10 cellular contexts compared by ENCODE assay signal in the genomic region with DNA sequence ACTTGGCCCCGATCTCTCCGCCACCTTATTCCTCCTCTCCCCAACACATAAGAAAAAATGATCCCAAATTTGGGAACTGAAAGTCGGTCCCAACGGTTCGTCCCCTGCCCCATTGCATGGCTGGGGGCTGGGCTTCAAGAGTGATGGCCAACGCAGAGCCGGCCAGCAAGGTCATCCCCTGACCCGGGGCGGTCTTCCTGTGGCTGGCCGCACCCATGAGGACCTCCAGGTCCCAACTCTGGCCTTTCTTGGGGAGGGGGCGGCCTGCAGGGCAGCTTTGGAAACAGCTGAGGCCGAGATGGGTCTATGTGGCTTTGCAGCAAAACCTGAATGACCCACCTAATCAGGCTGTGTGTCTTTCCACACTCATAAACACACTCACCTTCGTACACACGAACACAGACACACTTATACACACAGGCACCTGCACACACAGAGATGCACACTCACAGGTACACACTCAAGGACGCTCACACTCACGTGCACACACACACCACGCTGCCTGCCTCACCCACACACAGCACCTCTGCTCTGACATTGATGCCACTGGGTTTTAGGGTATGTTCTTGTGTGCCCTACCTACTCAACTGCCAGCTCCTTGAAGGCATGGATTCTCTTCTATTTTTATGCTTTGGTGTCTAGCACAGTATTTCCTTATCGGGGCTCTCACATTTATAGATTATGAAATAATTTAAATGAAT. TPM values are rescaled to one million over a fixed set of nuclear protein-coding genes. Genes with fewer than 3 reads are reported as not detected.
DNase-seq lines count a peak whose midpoint lies in the region; ATAC-seq, FAIRE-seq and TF ChIP-seq lines count a peak whose summit lies in the region.
"Had no signal": no experiment of that assay in that cellular context is flagged by ENCODE, and none has a peak within 500 bp of the region (broad histone marks: within the 10 kb centered on the region; RNA-seq: fewer than 3 reads in every experiment).

No MANE protein-coding gene starts in this region.

- no peak for DNase-seq in activated CD4-positive, alpha-beta T cell treated with anti-CD3 and anti-CD28 coated beads for 36 hours
- DNase-seq in activated CD4-positive, alpha-beta T cell treated with anti-CD3 and anti-CD28 coated beads, Interleukin-2, amount 50 U/mL, for 1 hour = no peak
- DNase-seq in GM12878 (ENCODE audit: low read depth, low spot score) (no peak), keratinocyte (ENCODE audit: low read depth, low spot score) (no peak), testis (no peak), NCI-H2029 treated with DMSO at 0.1 percent for 48 hours (lab: John Stamatoyannopoulos, UW) (no peak), GM19238 (ENCODE audit: insufficient read length, low spot score) (no peak)
- DNase-seq: HCEC 1CT had no signal

- peak overlapping the region; percentile 53 for H3K4me3 Mint-ChIP-seq in activated CD4-positive, alpha-beta T cell treated with anti-CD3 and anti-CD28 coated beads for 36 hours

- H3K4me1 Mint-ChIP-seq in activated CD4-positive, alpha-beta T cell treated with anti-CD3 and anti-CD28 coated beads for 36 hours = peaks cover 13% of the 10 kb centered on the region

- H3K79me2 ChIP-seq in GM12878 (ENCODE audit: control insufficient read depth, insufficient read depth, low read length) (no peaks in the 10 kb centered on the region), keratinocyte (ENCODE audit: control insufficient read depth, insufficient read depth, low read length) (no peaks in the 10 kb centered on the region)

- TF ChIP-seq POLR2A in GM12878 (IDR thresholded peaks at IDR 0.05; ENCODE audit: low read depth, low read length) (no peak), testis (IDR thresholded peaks at IDR 0.05) (no peak)

- no peaks in the 10 kb centered on the region for H3K9me3 Mint-ChIP-seq in activated CD4-positive, alpha-beta T cell treated with anti-CD3 and anti-CD28 coated beads for 36 hours (ENCODE audit: low read depth)

- H3K27ac Mint-ChIP-seq in activated CD4-positive, alpha-beta T cell treated with anti-CD3 and anti-CD28 coated beads for 36 hours = no peak overlapping the region

- POLR2A ChIA-PET in activated CD4-positive, alpha-beta T cell treated with anti-CD3 and anti-CD28 coated beads for 36 hours (lab: Charles Lee) = no interaction called here
- POLR2A ChIA-PET in GM12878 (lab: Charles Lee) = no interaction called here

- intact Hi-C loops in activated CD4-positive, alpha-beta T cell treated with anti-CD3 and anti-CD28 coated beads for 36 hours (cut with DNase I, micrococcal nuclease) = no loop called here
- intact Hi-C loops in GM12878 (cut with micrococcal nuclease; ENCODE audit: unreplicated experiment) (no loop called here), testis (cut with DNase I; ENCODE audit: low total_unique reads) (no loop called here)

- H2AFZ ChIP-seq in GM12878 (ENCODE audit: control insufficient read depth, low read depth, low read length) = no peak overlapping the region
- peak overlapping the region; percentile 66 for H2AFZ ChIP-seq in keratinocyte (ENCODE audit: control insufficient read depth, low read length)

- H3K9me1 ChIP-seq in keratinocyte (ENCODE audit: control insufficient read depth, extremely low read depth, insufficient read depth, low read length) = no peaks in the 10 kb centered on the region

- no peak for FAIRE-seq in GM12878 (lab: Jason Lieb, UNC)
- FAIRE-seq in keratinocyte (lab: Jason Lieb, UNC) = no peak

- no peak for TF ChIP-seq EP300 in GM12878 (IDR thresholded peaks at IDR 0.05; ENCODE audit: borderline replicate concordance in 1 of 2, control insufficient read depth in 1 of 2, low read depth in 2 of 2, low read length in 2 of 2)

- TF ChIP-seq CTCF in GM12878 (IDR thresholded peaks at IDR 0.05 in 2 of 3, conservative IDR thresholded peaks at IDR 0.05 in 1 of 3; ENCODE audit: control insufficient read depth in 2 of 3, extremely low read depth in 1 of 3, insufficient read depth in 1 of 3, low read depth in 3 of 3, low read length in 3 of 3) (no peak), keratinocyte (optimal IDR thresholded peaks at IDR 0.05 in 1 of 3, IDR thresholded peaks at IDR 0.05 in 1 of 3, conservative IDR thresholded peaks at IDR 0.05 in 1 of 3; ENCODE audit: extremely low read depth in 1 of 3, insufficient read depth in 2 of 3, low read length in 3 of 3) (no peak), testis (IDR thresholded peaks at IDR 0.05) (no peak)

- H3K9ac ChIP-seq in GM12878 (ENCODE audit: control insufficient read depth, insufficient read depth, low read length) (no peak overlapping the region), keratinocyte (ENCODE audit: control insufficient read depth, extremely low read depth, insufficient read depth, low read length) (no peak overlapping the region)

- no peaks in the 10 kb centered on the region for H4K20me1 ChIP-seq in GM12878 (ENCODE audit: control insufficient read depth, insufficient read depth)
- no peaks in the 10 kb centered on the region for H4K20me1 ChIP-seq in keratinocyte (ENCODE audit: control insufficient read depth, extremely low read depth, insufficient read depth, low read length)

- peaks cover 4% of the 10 kb centered on the region for H3K4me1 ChIP-seq in GM12878 (ENCODE audit: control insufficient read depth, insufficient read depth, low read length)
- peaks cover 5% of the 10 kb centered on the region for H3K4me1 ChIP-seq in keratinocyte (ENCODE audit: control insufficient read depth, extremely low read depth, insufficient read depth, low read length)
- H3K4me1 ChIP-seq in testis = no peaks in the 10 kb centered on the region

- RAD21 ChIA-PET in GM12878 (lab: Charles Lee; ENCODE audit: unreplicated experiment) = interaction anchor here (0.9 kb wide), 1 partner anchor 24 kb away, joined by 4 read pairs; no protein-coding TSS in a partner anchor

- H3K36me3 Mint-ChIP-seq in activated CD4-positive, alpha-beta T cell treated with anti-CD3 and anti-CD28 coated beads for 36 hours (ENCODE audit: low read depth) = no peaks in the 10 kb centered on the region

- WGBS in GM12878 (ENCODE audit: insufficient coverage, insufficient replicate concordance, low lambda C conversion rate, missing lambda C conversion rate) = 35% methylated on average over 18 of the region's 18 CpGs
- 33 to 48% methylated on average over 15 to 18 of the region's 18 CpGs for WGBS in testis, 2 donors

- no peak overlapping the region for H3K4me3 ChIP-seq in GM12878
- H3K4me3 ChIP-seq in keratinocyte (ENCODE audit: control insufficient read depth in 2 of 3, extremely low read depth in 1 of 3, insufficient read depth in 2 of 3, low read depth in 1 of 3, low read length in 3 of 3) = peak overlapping the region in 2 of 3 experiments; percentile 49 to 57
- peak overlapping the region; percentile 45 to 48 for H3K4me3 ChIP-seq in testis

- peaks cover 37% of the 10 kb centered on the region for H3K27me3 Mint-ChIP-seq in activated CD4-positive, alpha-beta T cell treated with anti-CD3 and anti-CD28 coated beads for 36 hours

- no peak for TF ChIP-seq RAD21 in GM12878 (IDR thresholded peaks at IDR 0.05; ENCODE audit: insufficient read depth, low read depth, low read length)

- SMC1A ChIA-PET in GM12878 (lab: Charles Lee; ENCODE audit: uncharacterized antibody, unreplicated experiment) = interaction anchor here (0.9 to 1.3 kb wide), 2 partner anchors 13 to 51 kb away, joined by 3 read pairs; no protein-coding TSS in a partner anchor

- CTCF ChIA-PET in activated CD4-positive, alpha-beta T cell treated with anti-CD3 and anti-CD28 coated beads for 36 hours (lab: Charles Lee) = interaction anchor here (1.2 to 1.9 kb wide), 4 partner anchors 11 to 249 kb away, joined by 3 to 15 read pairs (median 5); no protein-coding TSS in a partner anchor
- CTCF ChIA-PET in GM12878 (lab: Yijun Ruan, JAX) = no interaction called here

- H3K27ac ChIP-seq in GM12878 (ENCODE audit: control insufficient read depth, insufficient read depth) (no peak overlapping the region), keratinocyte (ENCODE audit: control insufficient read depth, insufficient read depth, low read length) (no peak overlapping the region), testis (no peak overlapping the region)

- H3K36me3 ChIP-seq in GM12878 (ENCODE audit: control insufficient read depth in 2 of 2, insufficient read depth in 2 of 2, low read length in 1 of 2) = no peaks in the 10 kb centered on the region
- no peaks in the 10 kb centered on the region for H3K36me3 ChIP-seq in keratinocyte (ENCODE audit: control insufficient read depth in 2 of 2, extremely low read depth in 1 of 2, insufficient read depth in 2 of 2, low read length in 2 of 2)
- no peaks in the 10 kb centered on the region for H3K36me3 ChIP-seq in testis (ENCODE audit: low read depth, missing control alignments)

- BruUV-seq in GM12878 (replicated peaks; lab: Mats Ljungman, UMichigan) = no TSS peak

- H3K4me2 ChIP-seq in GM12878 (ENCODE audit: control insufficient read depth, insufficient read depth) (peak overlapping the region; percentile 35; the same call in 1 of the 2 replicates), keratinocyte (ENCODE audit: control insufficient read depth, extremely low read depth, insufficient read depth, low read depth, low read length) (peak overlapping the region; percentile 83)

- in situ Hi-C loops in GM12878 (cut with MboI) = loop anchor here (25.0 kb wide), 1 partner anchor 734 kb away; no protein-coding TSS in a partner anchor

- ATAC-seq in activated CD4-positive, alpha-beta T cell treated with anti-CD3 and anti-CD28 coated beads for 36 hours = no peak
- ATAC-seq in GM12878 (no peak), HG03520 (IDR thresholded peaks at IDR 0.05; ENCODE audit: unreplicated experiment) (no peak)

- dilution Hi-C loops in keratinocyte (cut with MboI; ENCODE audit: extremely low pct_ligation_motif_present, low sequenced_read_pairs) = no loop called here

- H3K27me3 ChIP-seq in GM12878 (replicated peaks in 1 of 2; ENCODE audit: control insufficient read depth in 2 of 2, insufficient read depth in 2 of 2, low read length in 1 of 2) = peaks cover 6 to 13% of the 10 kb centered on the region in 2 experiments; a peak in 3 of 4 replicates
- H3K27me3 ChIP-seq in keratinocyte (ENCODE audit: control insufficient read depth, extremely low read depth, insufficient read depth, low read length) = peaks cover 17% of the 10 kb centered on the region
- H3K27me3 ChIP-seq in testis = no peaks in the 10 kb centered on the region

- no peaks in the 10 kb centered on the region for H3K9me3 ChIP-seq in GM12878 (replicated peaks; ENCODE audit: control insufficient read depth, insufficient read depth, low read length)
- no peaks in the 10 kb centered on the region for H3K9me3 ChIP-seq in keratinocyte (ENCODE audit: control insufficient read depth, low read depth, low read length)
- no peaks in the 10 kb centered on the region for H3K9me3 ChIP-seq in testis

RNA-seq across cellular contexts. Expression of gene DYNLT5, which starts 0.6 kb away (rescaled TPM):
- not detected for total RNA-seq in activated CD4-positive, alpha-beta T cell treated with anti-CD3 and anti-CD28 coated beads for 36 hours
- not detected in 2 replicates for total RNA-seq in GM12878 (2013; cell fraction: nucleolus; rRNA removed)
- not detected in 2 replicates for total RNA-seq in GM12878 (2014; rRNA removed)
- total RNA-seq in GM12878 (2014; rRNA removed; fragmentation: Illumina TruSeq; extraction: Trizol) = not detected in 2 replicates
- not detected in 2 replicates for total RNA-seq in GM12878 (2021)
- polyA plus RNA-seq in GM12878 (2011; ENCODE audit: low read depth) = not detected
- not detected in 2 replicates for polyA plus RNA-seq in GM12878 (2011; rRNA removed)
- polyA plus RNA-seq in GM12878 (2011; cell fraction: cytosol; rRNA removed) = not detected in 2 replicates
- polyA plus RNA-seq in GM12878 (2011; cell fraction: nucleus; rRNA removed) = not detected in 2 replicates
- polyA plus RNA-seq in GM12878 (2012) = not detected in 2 replicates
- not detected in 2 replicates for polyA plus RNA-seq in GM12878 (2014; fragmentation: Illumina TruSeq; extraction: Trizol)
- polyA plus RNA-seq in GM12878 (2014; fragmentation: Nextera tagmentation; extraction: Ambion mirVana) = not detected
- polyA plus RNA-seq in GM12878 (2014; rRNA removed) = not detected in 2 replicates
- polyA plus RNA-seq in GM12878 (2016; fragmentation: Nextera tagmentation; extraction: Ambion mirVana) = not detected
- polyA minus RNA-seq in GM12878 (2011; rRNA and poly(A)+ RNA removed) = not detected in 2 replicates
- not detected in 2 replicates for polyA minus RNA-seq in GM12878 (2011; cell fraction: cytosol; rRNA and poly(A)+ RNA removed)
- polyA minus RNA-seq in GM12878 (2011; cell fraction: nucleus; rRNA and poly(A)+ RNA removed) = not detected in 2 replicates
- polyA plus RNA-seq in keratinocyte = 0.02 TPM in 1 of 3 replicates, not detected in the others
- not detected for polyA plus RNA-seq in keratinocyte (2011; ENCODE audit: low read depth)
- not detected in 2 replicates for polyA plus RNA-seq in keratinocyte (2011; cell fraction: cytosol; rRNA removed)
- not detected in 2 replicates for polyA plus RNA-seq in keratinocyte (2011; cell fraction: nucleus; rRNA removed)
- not detected in 2 replicates for polyA plus RNA-seq in keratinocyte (2012; ENCODE audit: low replicate concordance)
- polyA minus RNA-seq in keratinocyte = not detected in 3 replicates
- not detected for polyA minus RNA-seq in keratinocyte (2011; cell fraction: cytosol; rRNA and poly(A)+ RNA removed)
- not detected in 2 replicates for polyA minus RNA-seq in keratinocyte (2011; cell fraction: nucleus; rRNA and poly(A)+ RNA removed)
- total RNA-seq in testis = not detected
- 1.6 TPM for polyA plus RNA-seq in testis (ENCODE audit: insufficient read depth, low read depth, low replicate concordance)

RNA-seq across cellular contexts. Expression of gene INSL5, which starts 48.3 kb away (rescaled TPM):
- not detected for total RNA-seq in activated CD4-positive, alpha-beta T cell treated with anti-CD3 and anti-CD28 coated beads for 36 hours
- not detected in 2 replicates for total RNA-seq in GM12878 (2013; cell fraction: nucleolus; rRNA removed)
- total RNA-seq in GM12878 (2014; rRNA removed) (not detected in 2 replicates), GM12878 (2014; rRNA removed; fragmentation: Illumina TruSeq; extraction: Trizol) (not detected in 2 replicates), GM12878 (2021) (not detected in 2 replicates), testis (1 to 10 TPM in 1 of 2 donors, not detected in 1; 1.3 TPM)
- not detected for polyA plus RNA-seq in GM12878 (2011; ENCODE audit: low read depth)
- polyA plus RNA-seq in GM12878 (2011; rRNA removed) (not detected in 2 replicates), GM12878 (2014; fragmentation: Illumina TruSeq; extraction: Trizol) (not detected in 2 replicates), GM12878 (2014; fragmentation: Nextera tagmentation; extraction: Ambion mirVana) (under 1 TPM; 0.09 to 0.14 TPM), GM12878 (2014; rRNA removed) (not detected in 2 replicates), GM12878 (2016; fragmentation: Nextera tagmentation; extraction: Ambion mirVana) (not detected), keratinocyte (0.09 TPM in 1 of 3 replicates, not detected in the others), testis (ENCODE audit: insufficient read depth, low read depth, low replicate concordance) (not detected)
- polyA plus RNA-seq in GM12878 (2011; cell fraction: cytosol; rRNA removed) = not detected in 2 replicates
- polyA plus RNA-seq in GM12878 (2011; cell fraction: nucleus; rRNA removed) = not detected in 2 replicates
- not detected in 2 replicates for polyA plus RNA-seq in GM12878 (2012)
- polyA minus RNA-seq in GM12878 (2011; rRNA and poly(A)+ RNA removed) = not detected in 2 replicates
- not detected in 2 replicates for polyA minus RNA-seq in GM12878 (2011; cell fraction: cytosol; rRNA and poly(A)+ RNA removed)
- not detected in 2 replicates for polyA minus RNA-seq in GM12878 (2011; cell fraction: nucleus; rRNA and poly(A)+ RNA removed)
- polyA plus RNA-seq in keratinocyte (2011; ENCODE audit: low read depth) = not detected
- not detected in 2 replicates for polyA plus RNA-seq in keratinocyte (2011; cell fraction: cytosol; rRNA removed)
- not detected in 2 replicates for polyA plus RNA-seq in keratinocyte (2011; cell fraction: nucleus; rRNA removed)
- not detected in 2 replicates for polyA plus RNA-seq in keratinocyte (2012; ENCODE audit: low replicate concordance)
- polyA minus RNA-seq in keratinocyte = not detected in 3 replicates
- polyA minus RNA-seq in keratinocyte (2011; cell fraction: cytosol; rRNA and poly(A)+ RNA removed) = not detected
- polyA minus RNA-seq in keratinocyte (2011; cell fraction: nucleus; rRNA and poly(A)+ RNA removed) = not detected in 2 replicates
- total RNA-seq: OCI-LY7 had no signal
